9 cellular contexts compared by ENCODE assay signal in genomic region chr6:81750201-81750600, GRCh38. TPM values are rescaled to one million over a fixed set of nuclear protein-coding genes. Genes with fewer than 3 reads are reported as not detected.
A peak's percentile ranks its signal among the peaks of the same experiment; 100 is the strongest.
DNase-seq lines count a peak whose midpoint lies in the region; ATAC-seq and TF ChIP-seq lines count a peak whose summit lies in the region.
"Had no signal": no experiment of that assay in that cellular context is flagged by ENCODE, and none has a peak within 500 bp of the region (broad histone marks: within the 10 kb centered on the region; RNA-seq: fewer than 3 reads in every experiment).

No MANE protein-coding gene starts in this region.

- in situ Hi-C loops in gastrocnemius medialis (cut with MboI; ENCODE audit: low sequenced_read_pairs in 4 of 4): loop anchor here (10.0 to 25.0 kb wide), 2 partner anchors 1138 to 1145 kb away; no protein-coding TSS in a partner anchor
- in situ Hi-C loops in ACHN (cut with HindIII; ENCODE audit: low pct_ligation_motif_present, low pct_unique_long_range_greater_than_20kb, low sequenced_read_pairs): no loop called here

- H3K9me3 ChIP-seq in gastroesophageal sphincter (no peaks in the 10 kb centered on the region), gastrocnemius medialis (no peaks in the 10 kb centered on the region)

- H3K9me3 Mint-ChIP-seq in T-cell: no peaks in the 10 kb centered on the region

- H3K36me3 Mint-ChIP-seq in T-cell: peaks cover 16% of the 10 kb centered on the region

- CTCF ChIA-PET in T-cell (lab: Charles Lee): no interaction called here

- 48 to 69% methylated on average over 4 to 5 of the region's 5 CpGs for WGBS in gastroesophageal sphincter (ENCODE audit: low coverage in 1 of 2), 2 donors

- H3K27me3 ChIP-seq in gastroesophageal sphincter: no peaks in the 10 kb centered on the region
- no peaks in the 10 kb centered on the region for H3K27me3 ChIP-seq in gastrocnemius medialis

- H3K27me3 Mint-ChIP-seq in T-cell: peaks cover 0 to 6% of the 10 kb centered on the region in 2 donors

- POLR2A ChIA-PET in T-cell (lab: Charles Lee): no interaction called here

- peak overlapping the region; percentile 92 to 97 (median 93) for H3K4me3 Mint-ChIP-seq in T-cell

- DNase-seq in EH (ENCODE audit: low read depth) (peak; percentile 24), T-cell (no peak), gastrocnemius medialis (no peak), ACHN (no peak), RPMI8226 (no peak)
- no peak for DNase-seq in activated effector memory CD4-positive, alpha-beta T cell treated with anti-CD3 and anti-CD28 coated beads, Interleukin-2, amount 50 U/mL, for 16 hours
- DNase-seq: activated naive CD4-positive, alpha-beta T cell treated with Interleukin-2 at 50 U/mL for 16 hours had no signal

- H3K4me1 ChIP-seq in gastroesophageal sphincter (peaks cover 4 to 61% (median 9%) of the 10 kb centered on the region in 3 donors), gastrocnemius medialis (peaks cover 42 to 44% of the 10 kb centered on the region in 2 donors)

- TF ChIP-seq EP300 in gastroesophageal sphincter (IDR thresholded peaks at IDR 0.05): no peak

- H3K4me1 Mint-ChIP-seq in T-cell: peaks cover 42 to 46% (median 43%) of the 10 kb centered on the region in 3 donors

- ATAC-seq in T-cell (replicated peaks in 1 of 4) (no peak), gastroesophageal sphincter (no peak), gastrocnemius medialis (no peak), HG03108 (IDR thresholded peaks at IDR 0.05; ENCODE audit: unreplicated experiment) (no peak)

- H3K36me3 ChIP-seq in gastroesophageal sphincter: peaks cover 0 to 7% of the 10 kb centered on the region in 2 donors
- H3K36me3 ChIP-seq in gastrocnemius medialis: no peaks in the 10 kb centered on the region

- peak overlapping the region; percentile 78 to 87 for H3K4me3 ChIP-seq in gastroesophageal sphincter
- peak overlapping the region; percentile 81 to 99 (median 91) for H3K4me3 ChIP-seq in gastrocnemius medialis

- H3K27ac Mint-ChIP-seq in T-cell: no peak overlapping the region

- intact Hi-C loops in gastrocnemius medialis (cut with DNase I; ENCODE audit: low total_unique reads): loop anchor here (5.0 to 10.0 kb wide), 5 partner anchors 285 to 1748 kb away; partner anchors contain the start of genes IBTK and TTK

- TF ChIP-seq CTCF in gastroesophageal sphincter (IDR thresholded peaks at IDR 0.05): no peak
- TF ChIP-seq CTCF in gastrocnemius medialis (IDR thresholded peaks at IDR 0.05 in 4 of 5, conservative IDR thresholded peaks at IDR 0.05 in 1 of 5): no peak

- H3K27ac ChIP-seq in gastroesophageal sphincter (peak overlapping the region in 3 of 4 donors; percentile 23 to 95 (median 95)), gastrocnemius medialis (peak overlapping the region; percentile 89 to 95 (median 94))

- no peak for TF ChIP-seq POLR2A in gastroesophageal sphincter (IDR thresholded peaks at IDR 0.05)
- no peak for TF ChIP-seq POLR2A in gastrocnemius medialis (IDR thresholded peaks at IDR 0.05)

RNA-seq across cellular contexts. Expression of gene TENT5A, which starts 2.3 kb away (rescaled TPM):
- total RNA-seq in T-cell: 10 to 100 TPM in 1 of 5 donors, 1 to 10 TPM in 4; 3.2 to 10.7 (median 4.8) TPM
- total RNA-seq in gastroesophageal sphincter: 10 to 100 TPM in 3 of 4 donors, 1 to 10 TPM in 1; 8.4 to 35.8 (median 14.3) TPM
- total RNA-seq in gastrocnemius medialis: 1 to 10 TPM; 2.4 to 3.1 (median 2.8) TPM
